9 cellular contexts compared by ENCODE assay signal in genomic region chr9:133164209-133164590, GRCh38. TPM values are rescaled to one million over a fixed set of nuclear protein-coding genes. Genes with fewer than 3 reads are reported as not detected.
A peak's percentile ranks its signal among the peaks of the same experiment; 100 is the strongest.
DNase-seq lines count a peak whose midpoint lies in the region; ATAC-seq and TF ChIP-seq lines count a peak whose summit lies in the region.
"Had no signal": no experiment of that assay in that cellular context is flagged by ENCODE, and none has a peak within 500 bp of the region (broad histone marks: within the 10 kb centered on the region; RNA-seq: fewer than 3 reads in every experiment).

No MANE protein-coding gene starts in this region.

- no peak overlapping the region for H4K12ac ChIP-seq in trophoblast cell (ENCODE audit: low read depth, low read length)

- H3K27ac ChIP-seq in OCI-LY3 (ENCODE audit: low read length) (no peak overlapping the region), trophoblast cell (ENCODE audit: low read depth, low read length) (no peak overlapping the region)

- peaks cover 4 to 27% (median 13%) of the 10 kb centered on the region in 3 donors for H3K27me3 Mint-ChIP-seq in CD14-positive monocyte (ENCODE audit: low read depth in 3 of 3)

- TF ChIP-seq CTCF in CD14-positive monocyte (IDR thresholded peaks at IDR 0.05) (no peak), OCI-LY3 (IDR thresholded peaks at IDR 0.05; ENCODE audit: low read depth, low read length) (no peak), epithelial cell of proximal tubule (conservative IDR thresholded peaks at IDR 0.05; ENCODE audit: low read depth, low read length) (no peak)

- no peaks in the 10 kb centered on the region for H3K36me3 ChIP-seq in OCI-LY3 (replicated peaks; ENCODE audit: low read depth, low read length)
- H3K36me3 ChIP-seq in trophoblast cell (ENCODE audit: control insufficient read depth in 1 of 2, insufficient read depth in 2 of 2, low read length in 2 of 2), result no peaks in the 10 kb centered on the region

- H2BK5ac ChIP-seq in trophoblast cell (ENCODE audit: low read depth, low read length, poor library complexity), result no peak overlapping the region

- H3K9me3 ChIP-seq in OCI-LY3 (ENCODE audit: insufficient read depth, low read length) (no peaks in the 10 kb centered on the region), trophoblast cell (ENCODE audit: insufficient read depth, low read depth, low read length) (peaks cover 2% of the 10 kb centered on the region)

- peak overlapping the region; percentile 31 for H2AK5ac ChIP-seq in trophoblast cell (ENCODE audit: low read length)

- H3K79me1 ChIP-seq in trophoblast cell (ENCODE audit: low read length), result peaks cover 15% of the 10 kb centered on the region

- H3K27me3 ChIP-seq in OCI-LY3 (ENCODE audit: low read depth, low read length) (0 out of 2 replicates have a peak, but pooled peaks cover 5% of the 10 kb centered on the region), trophoblast cell (ENCODE audit: insufficient read depth, low read length) (no peaks in the 10 kb centered on the region)

- no peaks in the 10 kb centered on the region for H3K9me3 Mint-ChIP-seq in CD14-positive monocyte

- peak overlapping the region; percentile 67 for H3K14ac ChIP-seq in trophoblast cell (ENCODE audit: low read length)

- peak overlapping the region; percentile 83 for H3K4me3 ChIP-seq in OCI-LY3 (ENCODE audit: low read length)
- H3K4me3 ChIP-seq in epithelial cell of proximal tubule (ENCODE audit: low read depth, low read length), result peak overlapping the region; percentile 78
- H3K4me3 ChIP-seq in trophoblast cell (ENCODE audit: low read depth, low read length), result no peak overlapping the region

- H3K4me1 Mint-ChIP-seq in CD14-positive monocyte, result peaks cover 30% of the 10 kb centered on the region

- H3K4me3 Mint-ChIP-seq in CD14-positive monocyte, result peak overlapping the region; percentile 81 to 89

- no peak overlapping the region for H3K4ac ChIP-seq in trophoblast cell (ENCODE audit: low read depth, low read length)

- H2BK12ac ChIP-seq in trophoblast cell (ENCODE audit: low read length), result no peak overlapping the region

- ATAC-seq in HG03045 (IDR thresholded peaks at IDR 0.05; ENCODE audit: unreplicated experiment), result no peak

- DNase-seq in CD14-positive monocyte (ENCODE audit: low spot score), result no peak
- DNase-seq in epithelial cell of proximal tubule (ENCODE audit: low read depth), result no peak
- no peak for DNase-seq in trophoblast cell
- no peak for DNase-seq in NCI-H1930 (lab: John Stamatoyannopoulos, UW)
- no peak for DNase-seq in iPS-NIHi11 (ENCODE audit: low spot score)
- DNase-seq in NCI-H226, result no peak

- H3K23ac ChIP-seq in trophoblast cell (ENCODE audit: low read length), result no peak overlapping the region

- intact Hi-C loops in CD14-positive monocyte (cut with micrococcal nuclease), result no loop called here

- peak overlapping the region; percentile 55 for H4K8ac ChIP-seq in trophoblast cell (ENCODE audit: low read depth, low read length)

- peak overlapping the region; percentile 72 for H3K18ac ChIP-seq in trophoblast cell (ENCODE audit: low read length)

- H4K91ac ChIP-seq in trophoblast cell (ENCODE audit: low read depth, low read length), result peak overlapping the region; percentile 70

- H2AFZ ChIP-seq in OCI-LY3 (ENCODE audit: low read depth, low read length) (peak overlapping the region; percentile 55; the same call in 1 of the 2 replicates), trophoblast cell (ENCODE audit: insufficient read depth, low read length, poor library complexity) (peak overlapping the region; percentile 67)

- H3K79me2 ChIP-seq in OCI-LY3 (ENCODE audit: low read length), result no peaks in the 10 kb centered on the region
- peaks cover 3% of the 10 kb centered on the region for H3K79me2 ChIP-seq in trophoblast cell (ENCODE audit: control insufficient read depth, insufficient read depth, low read length, poor library complexity)

- peak overlapping the region; percentile 58 for H3K9ac ChIP-seq in OCI-LY3 (ENCODE audit: low read length)
- no peak overlapping the region for H3K9ac ChIP-seq in trophoblast cell (ENCODE audit: low read length)

- H3K4me2 ChIP-seq in OCI-LY3 (ENCODE audit: low read length), result peak overlapping the region; percentile 94
- H3K4me2 ChIP-seq in trophoblast cell (ENCODE audit: low read length), result peak overlapping the region; percentile 92

- no peaks in the 10 kb centered on the region for H4K20me1 ChIP-seq in OCI-LY3 (ENCODE audit: insufficient read depth, low read length)

- peak overlapping the region; percentile 28 for H2BK120ac ChIP-seq in trophoblast cell (ENCODE audit: insufficient read depth, low read length, poor library complexity)

- WGBS in trophoblast cell (ENCODE audit: extremely low coverage, insufficient coverage, insufficient read length), result no CpG with 5 or more reads among the region's 13 CpGs

- H3K4me1 ChIP-seq in OCI-LY3 (ENCODE audit: low read length) (peaks cover 12% of the 10 kb centered on the region; the same call in 1 of the 2 replicates), trophoblast cell (ENCODE audit: control insufficient read depth in 1 of 2, insufficient read depth in 2 of 2, low read length in 2 of 2) (peaks cover 17 to 31% of the 10 kb centered on the region in 2 experiments)

- peaks cover 18 to 25% of the 10 kb centered on the region in 2 donors for H3K36me3 Mint-ChIP-seq in CD14-positive monocyte

- H3K27ac Mint-ChIP-seq in CD14-positive monocyte, result peak overlapping the region in 5 of 7 donors; percentile 1 to 86 (median 74)

RNA-seq across cellular contexts. Expression of gene GBGT1, which starts 0.5 kb away (rescaled TPM):
- 1 to 10 TPM; 7.1 to 8.0 TPM for polyA plus RNA-seq in CD14-positive monocyte
- 9.8 and 10.0 TPM in 2 replicates for total RNA-seq in epithelial cell of proximal tubule
- 10.3 and 11.1 TPM in 2 replicates for polyA plus RNA-seq in trophoblast cell (2013)

RNA-seq across cellular contexts. Expression of gene RALGDS, which starts 43.2 kb away (rescaled TPM):
- 1 to 10 TPM; 3.5 to 4.2 TPM for polyA plus RNA-seq in CD14-positive monocyte
- total RNA-seq in epithelial cell of proximal tubule, result 18.2 and 39.0 TPM in 2 replicates
- 39.2 and 39.5 TPM in 2 replicates for polyA plus RNA-seq in trophoblast cell (2013)

RNA-seq across cellular contexts. Expression of gene OBP2B, which starts 44.9 kb away (rescaled TPM):
- not detected for polyA plus RNA-seq in CD14-positive monocyte
- not detected in 2 replicates for total RNA-seq in epithelial cell of proximal tubule
- polyA plus RNA-seq in trophoblast cell (2013), result 0.12 and 0.14 TPM in 2 replicates
- total RNA-seq: dermis microvascular lymphatic vessel endothelial cell had no signal
